24 cellular contexts compared by ENCODE assay signal in genomic region chr7:36381056-36381455, GRCh38. TPM values are rescaled to one million over a fixed set of nuclear protein-coding genes. Genes with fewer than 3 reads are reported as not detected.
DNase-seq lines count a peak whose midpoint lies in the region; ATAC-seq and TF ChIP-seq lines count a peak whose summit lies in the region.
"Had no signal": no experiment of that assay in that cellular context is flagged by ENCODE, and none has a peak within 500 bp of the region (broad histone marks: within the 10 kb centered on the region; RNA-seq: fewer than 3 reads in every experiment).

No MANE protein-coding gene starts in this region.

- TF ChIP-seq CTCF in Calu3 (IDR thresholded peaks at IDR 0.05; ENCODE audit: unreplicated experiment) (no peak), Panc1 (IDR thresholded peaks at IDR 0.05) (no peak), endothelial cell (IDR thresholded peaks at IDR 0.05; ENCODE audit: unreplicated experiment) (no peak), osteoblast (IDR thresholded peaks at IDR 0.05; ENCODE audit: extremely low read depth, low read depth, low read length) (no peak)

- ATAC-seq in Panc1 (no peak), HG02852 (IDR thresholded peaks at IDR 0.05; ENCODE audit: unreplicated experiment) (no peak)
- ATAC-seq: A549; CD8-positive, alpha-beta T cell; GM12878 had no signal

- intact Hi-C loops in Calu3 (cut with micrococcal nuclease; ENCODE audit: unreplicated experiment) = loop anchor here (10.0 kb wide), 1 partner anchor 266 kb away; no protein-coding TSS in a partner anchor
- intact Hi-C loops in Panc1 (cut with micrococcal nuclease; ENCODE audit: unreplicated experiment) = no loop called here

- H3K9me3 ChIP-seq in Panc1 (ENCODE audit: control insufficient read depth, insufficient read depth, low read depth, low read length) = no peaks in the 10 kb centered on the region
- no peaks in the 10 kb centered on the region for H3K9me3 ChIP-seq in osteoblast (ENCODE audit: low read depth, low read length)
- H3K9me3 ChIP-seq: A549, Caco-2 had no signal

- H3K4me2 ChIP-seq in osteoblast (ENCODE audit: insufficient read depth, low read length) = no peak overlapping the region
- H3K4me2 ChIP-seq: A549; BLaER1 treated with 17β-estradiol and CSF1 and Interleukin-3, amounts not matched to agents 10 nM and 100 nM had no signal

- no peaks in the 10 kb centered on the region for H3K36me3 Mint-ChIP-seq in Calu3 (ENCODE audit: insufficient read depth, unreplicated experiment)
- H3K36me3 Mint-ChIP-seq in endothelial cell (ENCODE audit: low read depth, unreplicated experiment) = no peaks in the 10 kb centered on the region

- in situ Hi-C loops in Panc1 (cut with HindIII; ENCODE audit: low pct_unique_long_range_greater_than_20kb, low sequenced_read_pairs) = no loop called here

- H3K36me3 ChIP-seq in Panc1 (ENCODE audit: control insufficient read depth, insufficient read depth, low read length) (no peaks in the 10 kb centered on the region), osteoblast (ENCODE audit: insufficient read depth, low read length) (no peaks in the 10 kb centered on the region)
- H3K36me3 ChIP-seq: BLaER1 treated with 17β-estradiol and CSF1 and Interleukin-3, amounts not matched to agents 10 nM and 100 nM had no signal

- no peaks in the 10 kb centered on the region for H3K79me2 ChIP-seq in osteoblast (ENCODE audit: insufficient read depth, low read length)

- no peak overlapping the region for H3K4me3 Mint-ChIP-seq in Calu3 (ENCODE audit: low read depth, unreplicated experiment)
- peak overlapping the region; percentile 10 for H3K4me3 Mint-ChIP-seq in endothelial cell (ENCODE audit: unreplicated experiment)
- H3K4me3 Mint-ChIP-seq: B cell; CD4-positive, alpha-beta T cell; CD8-positive, alpha-beta T cell had no signal

- H3K27me3 Mint-ChIP-seq in Calu3 (ENCODE audit: unreplicated experiment) (no peaks in the 10 kb centered on the region), endothelial cell (ENCODE audit: unreplicated experiment) (no peaks in the 10 kb centered on the region)
- H3K27me3 Mint-ChIP-seq: CD4-positive, alpha-beta T cell had no signal

- H3K27ac ChIP-seq in Panc1 (ENCODE audit: low read length) = peak overlapping the region; percentile 51; the same call in 1 of the 2 replicates
- H3K27ac ChIP-seq in osteoblast (ENCODE audit: low read depth, low read length) = no peak overlapping the region
- H3K27ac ChIP-seq: 22Rv1; A549; BLaER1 treated with 17β-estradiol and CSF1 and Interleukin-3, amounts not matched to agents 10 nM and 100 nM; C4-2B had no signal

- H3K27ac Mint-ChIP-seq in Calu3 (ENCODE audit: unreplicated experiment) = peak overlapping the region; percentile 0
- H3K27ac Mint-ChIP-seq in endothelial cell (ENCODE audit: unreplicated experiment) = no peak overlapping the region
- H3K27ac Mint-ChIP-seq: B cell; CD4-positive, alpha-beta T cell; CD8-positive, alpha-beta T cell had no signal

- H3K4me1 ChIP-seq in Panc1 (ENCODE audit: control insufficient read depth, insufficient read depth, low read length) (no peaks in the 10 kb centered on the region), osteoblast (ENCODE audit: insufficient read depth, low read length) (no peaks in the 10 kb centered on the region)
- H3K4me1 ChIP-seq: A549, Caco-2 had no signal

- no peak overlapping the region for H2AFZ ChIP-seq in osteoblast (ENCODE audit: low read length)

- H3K4me3 ChIP-seq in Panc1 (ENCODE audit: low read depth in 2 of 2, low read length in 2 of 2) (no peak overlapping the region), osteoblast (ENCODE audit: insufficient read depth, low read length) (no peak overlapping the region)
- H3K4me3 ChIP-seq: A549; BLaER1 treated with 17β-estradiol and CSF1 and Interleukin-3, amounts not matched to agents 10 nM and 100 nM; GM12878 had no signal

- DNase-seq in Calu3 = no peak
- DNase-seq in Panc1 (ENCODE audit: low read depth, low spot score) = no peak
- no peak for DNase-seq in endothelial cell (ENCODE audit: low spot score)
- peak; percentile 14 for DNase-seq in osteoblast (ENCODE audit: insufficient read length, low spot score, missing footprints)
- no peak for DNase-seq in activated T-cell treated with anti-CD3 and anti-CD28 coated beads, Interleukin-2, amount 50 U/mL, for 1 hour
- no peak for DNase-seq in SIG-M5 (lab: John Stamatoyannopoulos, UW)
- DNase-seq: AML-193; Caco-2; CD4-positive, alpha-beta T cell; CD8-positive, alpha-beta T cell; DMS 273 treated with DMSO at 0.1 percent for 48 hours; DMS153; DMS53; DMS79; DND-41; EL; GDM1 had no signal

- BruUV-seq in Calu3 (replicated peaks; lab: Mats Ljungman, UMichigan) = no TSS peak
- no TSS peak for BruUV-seq in Panc1 (replicated peaks; lab: Mats Ljungman, UMichigan)

- H3K27me3 ChIP-seq in Panc1 (ENCODE audit: control insufficient read depth, insufficient read depth, low read length) (no peaks in the 10 kb centered on the region), osteoblast (ENCODE audit: insufficient read depth, low read length) (peaks cover 8% of the 10 kb centered on the region)
- H3K27me3 ChIP-seq: BLaER1 treated with 17β-estradiol and CSF1 and Interleukin-3, amounts not matched to agents 10 nM and 100 nM had no signal

- POLR2A ChIA-PET in Panc1 (lab: Charles Lee) = no interaction called here

- H3K9me3 Mint-ChIP-seq in Calu3 (ENCODE audit: low read depth, unreplicated experiment) (peaks cover 3% of the 10 kb centered on the region), endothelial cell (ENCODE audit: unreplicated experiment) (no peaks in the 10 kb centered on the region)

- CTCF ChIA-PET in Calu3 (lab: Charles Lee) = interaction anchor here (0.7 kb wide), 1 partner anchor 12 kb away, joined by 4 read pairs; no protein-coding TSS in a partner anchor
- CTCF ChIA-PET in Panc1 (lab: Charles Lee) = no interaction called here

- H3K4me1 Mint-ChIP-seq in Calu3 (ENCODE audit: low read depth, unreplicated experiment) = peaks cover 11% of the 10 kb centered on the region
- H3K4me1 Mint-ChIP-seq in endothelial cell (ENCODE audit: unreplicated experiment) = no peaks in the 10 kb centered on the region
- H3K4me1 Mint-ChIP-seq: B cell had no signal

- no peaks in the 10 kb centered on the region for H4K20me1 ChIP-seq in osteoblast (ENCODE audit: insufficient read depth, low read length)
- H4K20me1 ChIP-seq: BLaER1 treated with 17β-estradiol and CSF1 and Interleukin-3, amounts not matched to agents 10 nM and 100 nM had no signal

RNA-seq across cellular contexts. Expression of gene ANLN, which starts 8.6 kb away (rescaled TPM):
- total RNA-seq in Calu3 (2022) (207 and 274 TPM in 2 replicates), Panc1 (2021; ENCODE audit: unreplicated experiment) (238 TPM), endothelial cell (ENCODE audit: unreplicated experiment) (17.8 TPM), osteoblast (12.7 and 16.8 TPM in 2 replicates)
- 51.0 TPM for polyA plus RNA-seq in Panc1 (2012; ENCODE audit: insufficient read length)

Comparison
In these comparisons a context has a peak if more than half of its experiments do, and no peak if none do; other contexts are left out.
1. RNA of gene ANLN, which starts 8.6 kb away (total RNA-seq): 207 to 274 TPM in Calu3 and 238 TPM in Panc1 (single experiment); 17.8 TPM in endothelial cell (single experiment) and 12.7 to 16.8 TPM in osteoblast; every median in the first group is over 10 times any median in the second.